In the genomic region with DNA sequence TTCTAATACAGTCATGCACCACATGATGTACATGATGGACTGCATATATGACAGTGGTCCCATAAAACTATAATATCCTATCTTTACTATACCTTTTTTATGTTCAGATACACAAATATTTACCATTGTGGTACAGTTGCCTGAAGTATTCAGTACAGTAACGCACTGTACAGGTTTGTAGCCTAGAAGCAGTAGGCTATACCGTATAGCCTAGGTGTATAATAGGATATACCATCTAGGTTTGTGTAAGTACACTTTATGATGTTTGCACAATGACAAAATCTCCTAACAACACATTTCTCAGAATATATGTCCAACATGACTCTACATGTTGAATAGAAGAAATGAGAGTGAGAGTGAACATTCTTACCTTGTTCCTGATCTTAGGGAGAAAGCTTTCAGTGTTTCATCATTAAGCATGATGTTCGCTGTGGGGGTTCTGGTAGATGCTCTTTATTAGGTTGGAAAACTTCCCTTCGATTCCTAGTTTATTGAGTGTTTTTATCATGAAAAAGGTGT, we compare ENCODE assay signal across 35 cellular contexts. TPM values are rescaled to one million over a fixed set of nuclear protein-coding genes. Genes with fewer than 3 reads are reported as not detected.
"Had no signal": no experiment of that assay in that cellular context is flagged by ENCODE, and none has a peak within 500 bp of the region (broad histone marks: within the 10 kb centered on the region; RNA-seq: fewer than 3 reads in every experiment).

No MANE protein-coding gene starts in this region.

- DNase-seq: hypothalamus; immature natural killer cell; kidney; left ventricle myocardium inferior; midbrain; naive thymus-derived CD8-positive, alpha-beta T cell; occipital lobe; psoas muscle; right lobe of liver; stimulated activated CD4-positive, alpha-beta T cell treated with anti-CD3 and anti-CD28 coated beads, Interleukin-1b, Interleukin-23, amount 100 ng/mL, for 48 hours; stimulated activated CD4-positive, alpha-beta T cell treated with anti-CD3 and anti-CD28 coated beads, Interleukin-2, amount 100 ng/mL, for 48 hours; stimulated activated CD4-positive, alpha-beta T cell treated with anti-CD3 and anti-CD28 coated beads, Interleukin-4, amount 100 ng/mL, for 4 hours; stimulated activated CD8-positive, alpha-beta memory T cell treated with anti-CD3 and anti-CD28 coated beads, Interleukin-4, amount 100 ng/mL, for 48 hours; stimulated activated naive CD4-positive, alpha-beta T cell treated with Interleukin-2 at 50 U/mL for 16 hours; stimulated activated naive CD8-positive, alpha-beta T cell treated with anti-CD3 and anti-CD28 coated beads, Interleukin-15, amount 100 ng/mL, for 72 hours; substantia nigra; uterus had no signal

- H2AFZ ChIP-seq: neural progenitor cell, parathyroid adenoma had no signal

- H3K27ac Mint-ChIP-seq: immature natural killer cell; memory B cell; naive thymus-derived CD8-positive, alpha-beta T cell; nephron; neural progenitor cell; stimulated activated memory B cell treated with anti-CD40 and anti-IgM and Interleukin-4, amounts not matched to agents 10 μg/mL and 1 μg/mL and 100 μg/mL, for 72 hours; stimulated activated naive CD8-positive, alpha-beta T cell treated with anti-CD3 and anti-CD28 coated beads, Interleukin-15, amount 100 ng/mL, for 72 hours; type B pancreatic cell had no signal

- H3K9me3 ChIP-seq: neutrophil, psoas muscle, right atrium auricular region, right lobe of liver had no signal

- H3K36me3 Mint-ChIP-seq: memory B cell had no signal

- H3K36me3 ChIP-seq: neural progenitor cell, neutrophil, uterus had no signal

- H3K27me3 Mint-ChIP-seq: memory B cell; stimulated activated naive CD8-positive, alpha-beta T cell treated with anti-CD3 and anti-CD28 coated beads, Interleukin-15, amount 100 ng/mL, for 72 hours; type B pancreatic cell had no signal

- H3K79me2 ChIP-seq: parathyroid adenoma had no signal

- H3K27me3 ChIP-seq: neural progenitor cell, neutrophil, right atrium auricular region, right lobe of liver, tibial nerve, uterus had no signal

- H3K4me3 ChIP-seq: left ventricle myocardium inferior, lung, neural progenitor cell, psoas muscle, right atrium auricular region, right lobe of liver, smooth muscle cell, tibial nerve, uterus had no signal

- ATAC-seq: naive thymus-derived CD8-positive, alpha-beta T cell; psoas muscle; right lobe of liver; stimulated activated memory B cell treated with anti-CD40 and anti-IgM and Interleukin-4, amounts not matched to agents 10 μg/mL and 1 μg/mL and 100 μg/mL, for 72 hours; stimulated activated naive CD8-positive, alpha-beta T cell treated with anti-CD3 and anti-CD28 coated beads, Interleukin-15, amount 100 ng/mL, for 72 hours had no signal

- H3K9me3 Mint-ChIP-seq: immature natural killer cell; memory B cell; stimulated activated naive CD8-positive, alpha-beta T cell treated with anti-CD3 and anti-CD28 coated beads, Interleukin-15, amount 100 ng/mL, for 72 hours; type B pancreatic cell had no signal

- FAIRE-seq: islet of Langerhans, kidney had no signal

- H3K4me2 ChIP-seq: neural progenitor cell, smooth muscle cell had no signal

- H3K4me3 Mint-ChIP-seq: immature natural killer cell; memory B cell; naive thymus-derived CD8-positive, alpha-beta T cell; nephron; neural progenitor cell; stimulated activated memory B cell treated with anti-CD40 and anti-IgM and Interleukin-4, amounts not matched to agents 10 μg/mL and 1 μg/mL and 100 μg/mL, for 72 hours; stimulated activated naive CD8-positive, alpha-beta T cell treated with anti-CD3 and anti-CD28 coated beads, Interleukin-15, amount 100 ng/mL, for 72 hours; type B pancreatic cell had no signal

- H3K27ac ChIP-seq: left ventricle myocardium inferior, neural progenitor cell, neutrophil, parathyroid adenoma, psoas muscle, right atrium auricular region, right lobe of liver, tibial nerve, uterus had no signal

- H3K4me1 Mint-ChIP-seq: immature natural killer cell; memory B cell; naive thymus-derived CD8-positive, alpha-beta T cell; nephron; stimulated activated memory B cell treated with anti-CD40 and anti-IgM and Interleukin-4, amounts not matched to agents 10 μg/mL and 1 μg/mL and 100 μg/mL, for 72 hours; stimulated activated naive CD8-positive, alpha-beta T cell treated with anti-CD3 and anti-CD28 coated beads, Interleukin-15, amount 100 ng/mL, for 72 hours had no signal

- H3K4me1 ChIP-seq: left ventricle myocardium inferior, neural progenitor cell, parathyroid adenoma, psoas muscle, right atrium auricular region, right lobe of liver, tibial nerve, uterus had no signal

- H3K9ac ChIP-seq: neural progenitor cell, parathyroid adenoma had no signal

RNA-seq across cellular contexts. Expression of a gene that starts 31.8 kb away (rescaled TPM):
- total RNA-seq: left ventricle myocardium inferior; lower leg skin; mesenteric fat pad; naive thymus-derived CD8-positive, alpha-beta T cell; osteocyte; right atrium auricular region; smooth muscle cell; temporal lobe; tibial nerve had no signal
- polyA plus RNA-seq: immature natural killer cell; naive thymus-derived CD8-positive, alpha-beta T cell; psoas muscle had no signal

RNA-seq across cellular contexts. Expression of a gene that starts 52.8 kb away (rescaled TPM):
- total RNA-seq: left ventricle myocardium inferior; naive thymus-derived CD8-positive, alpha-beta T cell; posterior vena cava; right atrium auricular region; skeletal muscle tissue; smooth muscle cell; tibial nerve had no signal
- polyA plus RNA-seq: immature natural killer cell; naive thymus-derived CD8-positive, alpha-beta T cell; smooth muscle cell had no signal
